ENCODE assay signal across 19 cellular contexts in the genomic region with DNA sequence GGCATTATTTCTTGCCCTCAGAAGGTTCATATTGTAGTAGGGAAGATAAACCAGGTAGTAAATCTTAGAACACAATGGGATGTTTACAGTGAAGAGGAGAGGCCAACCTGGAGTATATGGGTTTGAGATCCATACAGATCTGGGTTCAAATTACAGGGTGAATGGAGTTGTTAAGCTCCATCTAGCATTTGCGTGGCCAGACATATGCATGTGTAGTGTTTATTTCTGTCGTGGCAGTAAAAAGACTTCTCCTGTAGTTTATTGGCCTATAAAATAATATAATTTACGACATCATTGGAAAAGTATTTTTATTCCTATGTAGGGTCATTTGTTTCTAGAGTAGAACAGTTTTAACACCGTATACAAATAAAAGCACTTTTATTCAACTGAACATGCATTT. TPM values are rescaled to one million over a fixed set of nuclear protein-coding genes. Genes with fewer than 3 reads are reported as not detected.
DNase-seq lines count a peak whose midpoint lies in the region; ATAC-seq, FAIRE-seq and TF ChIP-seq lines count a peak whose summit lies in the region.
"Had no signal": no experiment of that assay in that cellular context is flagged by ENCODE, and none has a peak within 500 bp of the region (broad histone marks: within the 10 kb centered on the region; RNA-seq: fewer than 3 reads in every experiment).

No MANE protein-coding gene starts in this region.

- no peak overlapping the region for H2AFZ ChIP-seq in hepatocyte
- H2AFZ ChIP-seq: parathyroid adenoma had no signal

- H3K9me3 ChIP-seq in T-helper 17 cell (ENCODE audit: control insufficient read depth, low read length, poor library complexity, severe bottlenecking) (no peaks in the 10 kb centered on the region), hepatocyte (ENCODE audit: low read depth) (no peaks in the 10 kb centered on the region)

- H3K4me2 ChIP-seq in hepatocyte, result no peak overlapping the region

- no peaks in the 10 kb centered on the region for H3K9me3 Mint-ChIP-seq in stimulated activated naive B cell treated with anti-CD40 and anti-IgM and Interleukin-4, amounts not matched to agents 10 μg/mL and 1 μg/mL and 100 μg/mL, for 72 hours
- H3K9me3 Mint-ChIP-seq: activated naive CD8-positive, alpha-beta T cell treated with anti-CD3 and anti-CD28 coated beads, Interleukin-2, amount 50 U/mL, for 24 hours; activated T-helper 1 cell treated with anti-CD3 and anti-CD28 coated beads, Interleukin-12 subunit alpha, Interleukin-12 subunit beta, Interleukin-2, Interleukin-4 antibody, amounts not matched to agents 30 ng/mL and 10 ng/mL and 1 ng/mL, durations not matched to agents 14 hours and 24 hours and 36 hours; effector memory CD8-positive, alpha-beta T cell; T-helper 2 cell treated with Interferon-gamma antibody and Interleukin-4, amounts not matched to agents 5 μg/mL and 100 μg/mL, for 36 hours had no signal

- H3K4me1 ChIP-seq in hepatocyte (ENCODE audit: insufficient read depth), result peaks cover 31% of the 10 kb centered on the region

- TF ChIP-seq CTCF in hepatocyte (IDR thresholded peaks at IDR 0.05; ENCODE audit: poor library complexity), result no peak

- H4K20me1 ChIP-seq in hepatocyte (ENCODE audit: insufficient read depth, poor library complexity, severe bottlenecking), result no peaks in the 10 kb centered on the region

- ATAC-seq in T-helper 17 cell, result no peak
- ATAC-seq in stimulated activated naive B cell treated with anti-CD40 and anti-IgM and Interleukin-4, amounts not matched to agents 10 μg/mL and 1 μg/mL and 100 μg/mL, for 72 hours (replicated peaks), result no peak
- no peak for ATAC-seq in HG03135 (IDR thresholded peaks at IDR 0.05; ENCODE audit: unreplicated experiment)
- ATAC-seq: activated naive CD8-positive, alpha-beta T cell treated with anti-CD3 and anti-CD28 coated beads, Interleukin-2, amount 50 U/mL, for 24 hours; effector memory CD8-positive, alpha-beta T cell had no signal

- H3K4me3 Mint-ChIP-seq in T-helper 17 cell, result no peak overlapping the region
- no peak overlapping the region for H3K4me3 Mint-ChIP-seq in stimulated activated naive B cell treated with anti-CD40 and anti-IgM and Interleukin-4, amounts not matched to agents 10 μg/mL and 1 μg/mL and 100 μg/mL, for 72 hours
- H3K4me3 Mint-ChIP-seq: activated naive CD8-positive, alpha-beta T cell treated with anti-CD3 and anti-CD28 coated beads, Interleukin-2, amount 50 U/mL, for 24 hours; activated T-helper 1 cell treated with anti-CD3 and anti-CD28 coated beads, Interleukin-12 subunit alpha, Interleukin-12 subunit beta, Interleukin-2, Interleukin-4 antibody, amounts not matched to agents 30 ng/mL and 10 ng/mL and 1 ng/mL, durations not matched to agents 14 hours and 24 hours and 36 hours; B cell; T-helper 2 cell treated with Interferon-gamma antibody and Interleukin-4, amounts not matched to agents 5 μg/mL and 100 μg/mL, for 36 hours had no signal

- H3K79me2 ChIP-seq in hepatocyte, result peaks cover 57% of the 10 kb centered on the region

- H3K27ac ChIP-seq in hepatocyte, result peak overlapping the region; percentile 70
- H3K27ac ChIP-seq: parathyroid adenoma had no signal

- H3K9me2 ChIP-seq in hepatocyte (replicated peaks; ENCODE audit: insufficient read depth), result no peaks in the 10 kb centered on the region

- H3K27ac Mint-ChIP-seq in T-helper 17 cell, result peak overlapping the region; percentile 32
- H3K27ac Mint-ChIP-seq in stimulated activated naive B cell treated with anti-CD40 and anti-IgM and Interleukin-4, amounts not matched to agents 10 μg/mL and 1 μg/mL and 100 μg/mL, for 72 hours, result peak overlapping the region; percentile 20
- H3K27ac Mint-ChIP-seq: activated naive CD8-positive, alpha-beta T cell treated with anti-CD3 and anti-CD28 coated beads, Interleukin-2, amount 50 U/mL, for 24 hours; activated T-helper 1 cell treated with anti-CD3 and anti-CD28 coated beads, Interleukin-12 subunit alpha, Interleukin-12 subunit beta, Interleukin-2, Interleukin-4 antibody, amounts not matched to agents 30 ng/mL and 10 ng/mL and 1 ng/mL, durations not matched to agents 14 hours and 24 hours and 36 hours; T-helper 2 cell treated with Interferon-gamma antibody and Interleukin-4, amounts not matched to agents 5 μg/mL and 100 μg/mL, for 36 hours had no signal

- H3K4me1 Mint-ChIP-seq in T-helper 17 cell, result peaks cover 54% of the 10 kb centered on the region
- peaks cover 33 to 50% of the 10 kb centered on the region in 2 donors for H3K4me1 Mint-ChIP-seq in stimulated activated naive B cell treated with anti-CD40 and anti-IgM and Interleukin-4, amounts not matched to agents 10 μg/mL and 1 μg/mL and 100 μg/mL, for 72 hours

- DNase-seq in HT-29 (ENCODE audit: low spot score) (peak; percentile 5), T-helper 17 cell (no peak), hepatocyte (ENCODE audit: low spot score) (no peak), GM19239 (ENCODE audit: insufficient read length, low spot score) (no peak), AG20443 (ENCODE audit: low spot score) (no peak)
- no peak for DNase-seq in stimulated activated naive B cell treated with anti-CD40 and anti-IgM and Interleukin-4, amounts not matched to agents 10 μg/mL and 1 μg/mL and 100 μg/mL, for 72 hours
- DNase-seq in activated naive CD4-positive, alpha-beta T cell treated with anti-CD3 and anti-CD28 coated beads, Interleukin-2, amount 50 U/mL, for 16 hours, result no peak
- DNase-seq: activated CD4-positive, CD25-positive, alpha-beta regulatory T cell; activated CD8-positive, alpha-beta memory T cell treated with anti-CD3 and anti-CD28 coated beads for 24 hours; activated naive CD8-positive, alpha-beta T cell treated with anti-CD3 and anti-CD28 coated beads, Interleukin-2, amount 50 U/mL, for 24 hours; effector memory CD8-positive, alpha-beta T cell; NCI-H1092 treated with DMSO at 0.1 percent for 48 hours; stimulated activated CD4-positive, alpha-beta T cell treated with anti-CD3 and anti-CD28 coated beads, Interleukin-4, amount 100 ng/mL, for 1 hour had no signal

- H3K27me3 Mint-ChIP-seq in T-helper 17 cell, result no peaks in the 10 kb centered on the region
- no peaks in the 10 kb centered on the region for H3K27me3 Mint-ChIP-seq in stimulated activated naive B cell treated with anti-CD40 and anti-IgM and Interleukin-4, amounts not matched to agents 10 μg/mL and 1 μg/mL and 100 μg/mL, for 72 hours
- H3K27me3 Mint-ChIP-seq: activated naive CD8-positive, alpha-beta T cell treated with anti-CD3 and anti-CD28 coated beads, Interleukin-2, amount 50 U/mL, for 24 hours; B cell; effector memory CD8-positive, alpha-beta T cell had no signal

- 39% methylated on average over 4 of the region's 4 CpGs for WGBS in hepatocyte (ENCODE audit: low lambda C conversion rate, missing lambda C conversion rate)

- no peaks in the 10 kb centered on the region for H3K27me3 ChIP-seq in hepatocyte

- H3K36me3 Mint-ChIP-seq in T-helper 17 cell (ENCODE audit: low read depth), result peaks cover 2% of the 10 kb centered on the region
- H3K36me3 Mint-ChIP-seq in stimulated activated naive B cell treated with anti-CD40 and anti-IgM and Interleukin-4, amounts not matched to agents 10 μg/mL and 1 μg/mL and 100 μg/mL, for 72 hours, result peaks cover 6 to 17% of the 10 kb centered on the region in 2 donors

- no peaks in the 10 kb centered on the region for H3K36me3 ChIP-seq in hepatocyte (replicated peaks; ENCODE audit: insufficient read depth, low read depth)

- no peak overlapping the region for H3K4me3 ChIP-seq in hepatocyte

- no peak for FAIRE-seq in GM19239 (lab: Jason Lieb, UNC)
- FAIRE-seq: D721Med had no signal

RNA-seq across cellular contexts. Expression of a gene that starts 25.2 kb away (rescaled TPM):
- total RNA-seq in HT-29 (2014; rRNA removed; shearing (Covaris generic)), result 31.1 and 39.5 TPM in 2 replicates
- 10 to 100 TPM; 61.9 to 72.0 TPM for total RNA-seq in T-helper 17 cell
- 129 and 132 TPM in 2 replicates for total RNA-seq in hepatocyte
- polyA plus RNA-seq in hepatocyte, result 30.1 and 32.8 TPM in 2 replicates
